ENCODE assay signal across 8 cellular contexts in the genomic region with DNA sequence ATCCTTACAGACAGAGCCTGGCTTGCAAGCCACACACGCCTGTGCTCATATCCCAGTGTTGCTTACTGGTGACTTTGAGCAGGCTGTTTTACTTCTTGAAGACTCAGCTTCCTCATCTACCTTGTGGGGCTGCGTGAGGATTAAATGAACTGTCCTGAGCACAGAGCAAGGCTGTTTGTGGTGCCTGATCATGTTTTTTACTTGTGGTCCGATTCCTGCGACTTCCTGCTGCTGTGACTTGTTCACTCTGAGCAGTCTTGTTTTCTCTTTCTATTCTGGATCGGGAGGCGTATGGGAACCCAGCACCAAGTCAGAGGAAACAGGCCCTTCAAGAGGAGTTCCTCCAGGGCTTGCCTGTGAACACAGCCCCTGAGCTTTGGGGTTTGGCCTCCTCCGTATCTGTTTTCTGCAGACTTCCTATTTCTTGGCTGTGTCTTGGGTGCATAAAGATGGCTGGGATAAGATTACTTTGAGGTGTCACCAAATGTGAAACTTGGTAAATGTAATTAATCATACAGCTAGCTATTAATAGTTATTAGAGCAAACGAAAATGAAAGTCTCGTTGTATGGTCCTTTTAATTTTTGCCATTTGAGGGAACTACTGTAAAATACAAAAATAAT.
DNase-seq lines count a peak whose midpoint lies in the region; ATAC-seq, FAIRE-seq and TF ChIP-seq lines count a peak whose summit lies in the region.

No MANE protein-coding gene starts in this region.

- TF ChIP-seq CTCF in DND-41 (IDR thresholded peaks at IDR 0.05; ENCODE audit: borderline replicate concordance, extremely low read depth, low read length, poor library complexity, severe bottlenecking) (no peak), colonic mucosa (IDR thresholded peaks at IDR 0.05) (no peak), pancreas (IDR thresholded peaks at IDR 0.05) (no peak)

- ATAC-seq in DND-41 (ENCODE audit: insufficient read depth, low read depth) (no peak), GM19372 (IDR thresholded peaks at IDR 0.05; ENCODE audit: low read depth, unreplicated experiment) (peak; percentile 59), HG03432 (IDR thresholded peaks at IDR 0.05; ENCODE audit: unreplicated experiment) (peak; percentile 75), pancreas (peak in 3 of 4 donors; percentile 31 to 75 (median 65))

- no peak overlapping the region for H2AFZ ChIP-seq in DND-41 (ENCODE audit: low read depth, low read length)

- H3K79me2 ChIP-seq in DND-41 (ENCODE audit: insufficient read depth, low read length): no peaks in the 10 kb centered on the region

- peaks cover 70% of the 10 kb centered on the region for H3K36me3 ChIP-seq in DND-41 (ENCODE audit: insufficient read depth, low read length)
- H3K36me3 ChIP-seq in colonic mucosa: no peaks in the 10 kb centered on the region
- H3K36me3 ChIP-seq in pancreas: peaks cover 0 to 18% (median 0%) of the 10 kb centered on the region in 3 donors

- intact Hi-C loops in colonic mucosa (cut with DNase I): no loop called here
- intact Hi-C loops in pancreas (cut with DNase I): no loop called here

- H3K4me3 ChIP-seq in DND-41 (ENCODE audit: low read depth in 1 of 2, low read length in 2 of 2): no peak overlapping the region
- no peak overlapping the region for H3K4me3 ChIP-seq in colonic mucosa
- H3K4me3 ChIP-seq in pancreas: no peak overlapping the region

- no peak for FAIRE-seq in pancreas (lab: Jason Lieb, UNC)

- H3K4me1 ChIP-seq in DND-41 (ENCODE audit: insufficient read depth, low read length) (no peaks in the 10 kb centered on the region), colonic mucosa (no peaks in the 10 kb centered on the region), pancreas (no peaks in the 10 kb centered on the region)

- H3K4me2 ChIP-seq in DND-41 (ENCODE audit: insufficient read depth, low read length): no peak overlapping the region

- H3K9me3 ChIP-seq in DND-41 (ENCODE audit: insufficient read depth, low read length, severe bottlenecking) (no peaks in the 10 kb centered on the region), colonic mucosa (no peaks in the 10 kb centered on the region), pancreas (no peaks in the 10 kb centered on the region)

- whole genome bisulfite sequencing in pancreas, 2 donors: 65 to 73% methylated on average over 9 of the region's 9 CpGs

- DNase-seq in DND-41 (no peak), colonic mucosa (no peak), pancreas (no peak), islet precursor cell (no peak), NOMO-1 treated with dmso at 0.1 percent for 144 hours (lab: John Stamatoyannopoulos, UW; ENCODE audit: unreplicated experiment) (no peak)
- no peak for DNase-seq in stimulated activated CD4-positive, alpha-beta T cell treated with anti-CD3 and anti-CD28 coated beads, Interleukin-4, amount 100 ng/mL, for 1 hour

- H3K27me3 ChIP-seq in DND-41 (ENCODE audit: insufficient read depth, low read length, poor library complexity) (no peaks in the 10 kb centered on the region), colonic mucosa (no peaks in the 10 kb centered on the region), pancreas (no peaks in the 10 kb centered on the region)

- H3K27ac ChIP-seq in DND-41 (ENCODE audit: low read length) (0 out of 2 replicates have a peak overlapping the region, but pooled peaks have one; percentile 43), colonic mucosa (peak overlapping the region; percentile 41), pancreas (no peak overlapping the region)

- H4K20me1 ChIP-seq in DND-41 (ENCODE audit: insufficient read depth, low read length): peaks cover 5% of the 10 kb centered on the region; the same call in 1 of the 2 replicates

- H3K9ac ChIP-seq in DND-41 (ENCODE audit: low read depth, low read length): no peak overlapping the region
- H3K9ac ChIP-seq in colonic mucosa (ENCODE audit: low read depth in 2 of 2, low read length in 2 of 2): no peak overlapping the region

Comparison
In these comparisons a context has a peak if more than half of its experiments do, and no peak if none do; other contexts are left out.
1. H3K27ac ChIP-seq: peak in DND-41 (single experiment) and colonic mucosa (single experiment); none in pancreas (0 of 4).